24 cellular contexts compared by ENCODE assay signal in the genomic region with DNA sequence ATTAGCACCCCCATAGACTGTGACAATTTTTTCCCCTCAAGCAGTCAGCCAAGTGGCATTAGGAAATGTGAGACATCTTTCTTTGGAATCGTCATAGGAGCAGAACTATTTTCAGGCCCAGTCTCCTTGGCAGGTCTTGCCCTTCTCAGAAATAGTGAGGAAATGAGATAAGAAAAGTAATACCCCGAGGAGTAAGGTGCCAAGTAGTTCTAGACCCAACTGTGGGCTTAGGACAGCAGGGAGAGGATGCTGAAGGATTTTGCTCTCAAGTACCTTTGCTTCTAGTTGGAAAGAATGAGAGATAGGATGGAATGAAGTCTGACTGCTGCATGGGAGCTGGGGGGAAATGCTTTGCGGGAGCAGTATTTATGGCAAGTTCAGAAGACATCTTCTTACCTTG.
"Had no signal": no experiment of that assay in that cellular context is flagged by ENCODE, and none has a peak within 500 bp of the region (broad histone marks: within the 10 kb centered on the region; RNA-seq: fewer than 3 reads in every experiment).

No MANE protein-coding gene starts in this region.

- H3K4me3 Mint-ChIP-seq: activated CD4-positive, alpha-beta memory T cell treated with anti-CD3 and anti-CD28 coated beads for 36 hours; activated naive CD4-positive, alpha-beta T cell treated with anti-CD3 and anti-CD28 coated beads for 36 hours; activated T-cell treated with anti-CD3 and anti-CD28 coated beads, Interleukin-2, amount 50 U/mL, for 72 hours; dendritic cell treated with granulocyte-macrophage colony-stimulating factor and Interleukin-4, amounts not matched to agents 40 ng/mL and 50 ng/mL, for 4 days; nephron; T-helper 17 cell had no signal

- H3K27ac Mint-ChIP-seq: activated CD4-positive, alpha-beta memory T cell treated with anti-CD3 and anti-CD28 coated beads for 36 hours; activated naive CD4-positive, alpha-beta T cell treated with anti-CD3 and anti-CD28 coated beads for 36 hours; activated T-cell treated with anti-CD3 and anti-CD28 coated beads, Interleukin-2, amount 50 U/mL, for 72 hours; dendritic cell treated with granulocyte-macrophage colony-stimulating factor and Interleukin-4, amounts not matched to agents 40 ng/mL and 50 ng/mL, for 4 days; nephron; T-helper 17 cell had no signal

- H3K36me3 Mint-ChIP-seq: activated CD4-positive, alpha-beta memory T cell treated with anti-CD3 and anti-CD28 coated beads for 36 hours had no signal

- H3K4me3 ChIP-seq: esophagus muscularis mucosa, gastroesophageal sphincter, pancreas, sigmoid colon, spleen, upper lobe of right lung had no signal

- H3K27me3 Mint-ChIP-seq: activated CD4-positive, alpha-beta memory T cell treated with anti-CD3 and anti-CD28 coated beads for 36 hours; dendritic cell treated with granulocyte-macrophage colony-stimulating factor and Interleukin-4, amounts not matched to agents 40 ng/mL and 50 ng/mL, for 4 days; T-helper 17 cell had no signal

- H3K9me3 ChIP-seq: esophagus muscularis mucosa, gastroesophageal sphincter, neutrophil, pancreas, sigmoid colon, spleen, upper lobe of right lung had no signal

- FAIRE-seq: pancreas had no signal

- DNase-seq: activated CD4-positive, alpha-beta memory T cell treated with anti-CD3 and anti-CD28 coated beads for 36 hours; activated CD4-positive, alpha-beta T cell treated with anti-CD3 and anti-CD28 coated beads for 4 hours; activated CD4-positive, CD25-positive, alpha-beta regulatory T cell; activated effector memory CD4-positive, alpha-beta T cell treated with Interleukin-2 at 50 U/mL for 16 hours; activated naive CD4-positive, alpha-beta T cell treated with anti-CD3 and anti-CD28 coated beads for 36 hours; activated T-cell treated with anti-CD3 and anti-CD28 coated beads, Interleukin-2, amount 50 U/mL, for 72 hours; amygdala; effector CD8-positive, alpha-beta T cell; head of caudate nucleus; hypothalamus; left ventricle myocardium superior; pancreas; sigmoid colon; spleen; stimulated activated CD4-positive, alpha-beta T cell treated with anti-CD3 and anti-CD28 coated beads, Interleukin-4, amount 100 ng/mL, for 24 hours; stimulated activated naive CD8-positive, alpha-beta T cell treated with anti-CD3 and anti-CD28 coated beads, Interleukin-15, Interleukin-2, amounts not matched to agents 100 U/mL and 50 U/mL, for 24 hours; SW 1271; T-helper 17 cell; upper lobe of right lung had no signal

- H3K27me3 ChIP-seq: esophagus muscularis mucosa, gastroesophageal sphincter, neutrophil, pancreas, sigmoid colon, spleen, upper lobe of right lung had no signal

- H3K36me3 ChIP-seq: esophagus muscularis mucosa, gastroesophageal sphincter, neutrophil, pancreas, sigmoid colon, spleen, upper lobe of right lung had no signal

- H3K27ac ChIP-seq: esophagus muscularis mucosa, gastroesophageal sphincter, neutrophil, pancreas, sigmoid colon, spleen, upper lobe of right lung had no signal

- ATAC-seq: activated T-cell treated with anti-CD3 and anti-CD28 coated beads, Interleukin-2, amount 50 U/mL, for 72 hours; gastroesophageal sphincter; left ventricle myocardium superior; pancreas; stimulated activated naive CD8-positive, alpha-beta T cell treated with anti-CD3 and anti-CD28 coated beads, Interleukin-15, Interleukin-2, amounts not matched to agents 100 U/mL and 50 U/mL, for 24 hours; T-helper 17 cell; upper lobe of right lung had no signal

- H3K9me3 Mint-ChIP-seq: activated CD4-positive, alpha-beta memory T cell treated with anti-CD3 and anti-CD28 coated beads for 36 hours; activated naive CD4-positive, alpha-beta T cell treated with anti-CD3 and anti-CD28 coated beads for 36 hours; activated T-cell treated with anti-CD3 and anti-CD28 coated beads, Interleukin-2, amount 50 U/mL, for 72 hours; dendritic cell treated with granulocyte-macrophage colony-stimulating factor and Interleukin-4, amounts not matched to agents 40 ng/mL and 50 ng/mL, for 4 days; nephron had no signal
